In the genomic region with DNA sequence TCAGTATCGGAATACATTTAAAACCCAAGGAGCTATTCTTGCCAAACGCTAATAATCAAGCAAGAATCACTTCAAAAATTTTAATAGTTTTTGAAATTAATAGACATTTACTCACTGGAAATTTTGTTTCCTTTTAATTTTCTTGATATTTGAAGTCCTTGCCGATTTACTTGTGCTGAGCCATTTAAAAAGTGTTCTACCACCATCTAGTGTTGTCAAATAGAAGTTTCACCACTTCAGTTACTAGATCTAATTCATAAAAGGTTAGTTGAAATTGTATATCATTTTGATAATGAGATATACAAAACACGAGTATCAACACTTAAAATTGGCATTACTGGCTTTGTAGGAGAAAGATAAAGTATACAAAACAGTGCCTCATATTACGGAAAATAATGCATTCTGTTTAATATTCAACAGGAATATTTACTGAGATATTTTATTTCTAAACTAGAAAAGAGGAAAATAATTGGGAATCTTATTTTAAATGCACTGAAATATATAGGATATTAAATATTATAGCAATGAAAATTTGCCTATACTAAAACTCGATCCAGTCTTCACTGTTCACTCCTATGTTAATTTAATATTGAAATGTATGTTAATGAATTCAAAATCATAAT, we compare ENCODE assay signal across 8 cellular contexts.
DNase-seq lines count a peak whose midpoint lies in the region; ATAC-seq and TF ChIP-seq lines count a peak whose summit lies in the region.

No MANE protein-coding gene starts in this region.

- no TSS peak for BruUV-seq in A673 (replicated peaks; lab: Mats Ljungman, UMichigan)

- TF ChIP-seq CTCF in A673 (conservative IDR thresholded peaks at IDR 0.05; ENCODE audit: low read depth, low read length) (peak; percentile 60), HEK293 (tag by site-specific recombination; IDR thresholded peaks at IDR 0.05) (no peak)

- POLR2A ChIA-PET in A673 (lab: Charles Lee; ENCODE audit: low non-redundant PET) (no interaction called here), HEK293 (lab: Yijun Ruan, JAX) (no interaction called here)

- intact Hi-C loops in A673 (cut with micrococcal nuclease; ENCODE audit: unreplicated experiment) = loop anchor here (5.0 kb wide), 1 partner anchor 819 kb away; no protein-coding TSS in a partner anchor

- H3K9me3 ChIP-seq in A673 (ENCODE audit: low read depth, low read length, poor library complexity, severe bottlenecking) (no peaks in the 10 kb centered on the region), HEK293 (ENCODE audit: control insufficient read depth, insufficient read depth, low read depth, low read length) (no peaks in the 10 kb centered on the region)

- no peaks in the 10 kb centered on the region for H3K4me1 ChIP-seq in A673 (ENCODE audit: insufficient read depth, low read length, poor library complexity, severe bottlenecking)
- no peaks in the 10 kb centered on the region for H3K4me1 ChIP-seq in HEK293 (ENCODE audit: control insufficient read depth, insufficient read depth, low read length)

- H3K36me3 ChIP-seq in A673 (ENCODE audit: insufficient read depth, low read length, poor library complexity, severe bottlenecking) (no peaks in the 10 kb centered on the region), HEK293 (ENCODE audit: control insufficient read depth in 2 of 2, insufficient read depth in 1 of 2, low read length in 2 of 2) (no peaks in the 10 kb centered on the region)

- H3K4me3 ChIP-seq in A673 (ENCODE audit: low read depth, low read length, poor library complexity, severe bottlenecking) (no peak overlapping the region), HEK293 (ENCODE audit: low read depth, low read length) (no peak overlapping the region)

- no peaks in the 10 kb centered on the region for H3K27me3 ChIP-seq in A673 (replicated peaks; ENCODE audit: insufficient read depth, low read depth, low read length, poor library complexity)

- ATAC-seq in GM18861 (IDR thresholded peaks at IDR 0.05; ENCODE audit: unreplicated experiment) (no peak), HG03039 (IDR thresholded peaks at IDR 0.05; ENCODE audit: unreplicated experiment) (no peak)

- DNase-seq in A673 (ENCODE audit: low spot score) (peak; percentile 44), SHP77 treated with DMSO at 0.1 percent for 48 hours (lab: John Stamatoyannopoulos, UW) (peak; percentile 21), globus pallidus (ENCODE audit: low spot score) (peak; percentile 38), HUDEP-2 (lab: John Stamatoyannopoulos, UW; ENCODE audit: unreplicated experiment in 76 of 76) (no peak)
- DNase-seq in NK-92 treated with Interleukin-12 subunit alpha and Interleukin-12 subunit beta, amount 100 ng/mL, for 24 hours (lab: John Stamatoyannopoulos, UW) = no peak

- CTCF ChIA-PET in A673 (lab: Charles Lee) (no interaction called here), HEK293 (lab: Yijun Ruan, JAX) (interaction anchor here (0.6 to 2.4 kb wide), 13 partner anchors 10 to 1915 kb away, joined by 3 to 15 read pairs (median 4); no protein-coding TSS in a partner anchor)

- H3K27ac ChIP-seq in A673 (ENCODE audit: low read depth, low read length, poor library complexity, severe bottlenecking) = no peak overlapping the region
- H3K27ac ChIP-seq in HEK293 (ENCODE audit: extremely low read depth, low read depth, low read length) = no peak overlapping the region

TF ChIP-seq in HEK293, 187 proteins besides CTCF, POLR2A, EP300 and RAD21:
- TF ChIP-seq ZSCAN16 (tag by site-specific recombination; IDR thresholded peaks at IDR 0.05) (no peak), ZNF654 (tag by site-specific recombination; IDR thresholded peaks at IDR 0.05; ENCODE audit: low read depth) (peak; percentile 61), ZNF664 (tag by site-specific recombination; IDR thresholded peaks at IDR 0.05) (no peak), ZNF610 (tag by site-specific recombination; IDR thresholded peaks at IDR 0.05; ENCODE audit: borderline replicate concordance) (no peak)

Comparison
In these comparisons a context has a peak if more than half of its experiments do, and no peak if none do; other contexts are left out.
1. DNase-seq: peak in A673 (single experiment), SHP77 treated with DMSO at 0.1 percent for 48 hours (single experiment) and globus pallidus (single experiment); none in NK-92 treated with Interleukin-12 subunit alpha and Interleukin-12 subunit beta, amount 100 ng/mL, for 24 hours (single experiment) and HUDEP-2 (0 of 76).